ENCODE assay signal across 1 cellular context in the genomic region with DNA sequence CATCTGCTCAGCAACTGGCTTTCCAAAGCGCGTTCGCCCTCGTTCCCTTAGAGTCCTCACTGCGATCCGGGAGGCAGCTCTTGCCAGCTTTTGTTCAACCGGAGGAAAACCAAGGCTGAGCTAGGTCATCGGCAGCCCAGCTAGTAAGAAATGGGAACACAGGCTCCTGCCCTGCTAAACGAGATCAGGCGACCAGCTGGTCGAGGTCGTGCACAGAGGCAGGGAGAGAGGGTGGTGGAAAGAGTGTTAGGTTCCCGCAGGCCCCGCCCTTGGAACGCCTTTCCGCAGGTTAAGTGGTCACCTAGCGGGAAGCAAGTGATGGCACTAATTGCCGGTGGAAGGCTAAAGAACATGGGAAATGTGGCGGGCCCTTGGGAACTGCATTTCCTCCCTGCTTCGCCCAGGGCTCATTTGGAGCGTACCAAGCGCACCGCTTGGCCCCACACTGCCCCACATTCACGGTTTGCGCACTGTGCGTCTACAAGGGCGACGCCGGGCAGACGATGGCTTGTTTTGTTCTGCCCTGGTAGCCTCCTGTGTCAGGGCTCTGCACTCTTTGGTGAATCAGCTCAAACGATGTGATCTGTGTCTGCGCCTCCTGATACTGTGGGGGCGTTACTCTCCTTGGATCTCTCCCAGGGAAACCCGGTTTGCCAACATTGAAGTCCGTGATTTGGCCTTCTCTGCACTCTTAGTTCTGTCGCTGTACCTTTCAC.
TF ChIP-seq lines count a peak whose summit lies in the region.

No MANE protein-coding gene starts in this region.

TF ChIP-seq in endothelial cell of umbilical vein, 7 proteins besides CTCF, POLR2A, EP300 and RAD21 (continued from another document):
- no peak for TF ChIP-seq MYC (IDR thresholded peaks at IDR 0.05; ENCODE audit: low read depth, low read length)
- TF ChIP-seq JUN (IDR thresholded peaks at IDR 0.05; ENCODE audit: borderline replicate concordance, insufficient read depth, insufficient read length, low read depth), result no peak
